ENCODE assay signal across 1 cellular context in the genomic region with DNA sequence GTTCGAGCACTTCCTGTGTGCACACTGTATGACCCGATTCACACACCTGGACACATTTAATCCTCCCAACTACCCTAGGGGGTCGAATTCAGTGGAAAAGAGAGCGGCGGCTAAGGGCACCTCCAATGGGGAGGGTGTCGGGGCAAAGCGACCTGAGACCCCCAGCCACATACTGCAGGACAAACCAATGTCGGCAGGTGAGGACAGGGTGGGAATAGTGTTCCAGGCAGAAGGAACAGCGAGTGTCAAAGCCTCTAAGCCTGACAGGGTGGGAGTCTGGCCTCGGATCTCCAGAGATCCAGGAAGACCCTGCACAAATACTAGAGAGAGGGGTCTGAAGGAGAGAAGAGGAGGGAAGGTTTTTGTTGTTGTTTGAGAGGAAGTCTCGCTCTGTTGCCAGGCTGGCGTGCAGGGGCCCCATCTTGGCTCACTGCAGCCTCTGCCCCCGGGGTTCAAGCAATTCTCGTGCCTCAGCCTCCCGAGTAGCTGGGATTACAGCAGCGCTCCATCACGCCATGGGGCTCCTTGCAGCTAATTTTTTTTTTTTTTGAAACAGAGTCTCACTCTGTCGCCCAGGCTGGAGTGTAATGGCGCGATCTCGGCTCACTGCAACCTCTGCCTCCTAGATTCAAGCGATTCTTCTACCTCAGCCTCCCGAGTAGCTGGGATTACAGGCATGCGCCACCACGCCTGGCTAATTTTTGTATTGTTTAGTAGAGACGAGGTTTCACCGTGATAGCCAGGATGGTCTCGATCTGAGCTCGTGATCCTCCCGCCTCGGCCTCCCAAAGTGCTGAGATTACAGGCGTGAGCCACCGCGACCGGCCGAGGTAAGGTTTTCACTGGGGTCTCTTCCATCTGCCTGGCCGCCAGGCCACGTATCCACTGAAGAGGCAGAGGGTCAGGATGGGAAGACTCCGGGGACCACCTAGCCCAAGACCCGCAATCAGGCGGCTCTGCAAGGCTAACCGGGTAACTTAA.
TF ChIP-seq lines count a peak whose summit lies in the region.

No MANE protein-coding gene starts in this region.

TF ChIP-seq in endothelial cell of umbilical vein, 7 proteins besides CTCF, POLR2A, EP300 and RAD21:
- TF ChIP-seq MYC (IDR thresholded peaks at IDR 0.05; ENCODE audit: low read depth, low read length) = no peak
- TF ChIP-seq JUN (IDR thresholded peaks at IDR 0.05; ENCODE audit: borderline replicate concordance, insufficient read depth, insufficient read length, low read depth) = no peak
- no peak for TF ChIP-seq EZH2 (IDR thresholded peaks at IDR 0.05; ENCODE audit: borderline replicate concordance, low read depth, low read length, severe bottlenecking)
- TF ChIP-seq GATA2 (IDR thresholded peaks at IDR 0.05; ENCODE audit: insufficient read depth, insufficient read length, low read depth, low read length) = no peak
- TF ChIP-seq, protein P1, sequence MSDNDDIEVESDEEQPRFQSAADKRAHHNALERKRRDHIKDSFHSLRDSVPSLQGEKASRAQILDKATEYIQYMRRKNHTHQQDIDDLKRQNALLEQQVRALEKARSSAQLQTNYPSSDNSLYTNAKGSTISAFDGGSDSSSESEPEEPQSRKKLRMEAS (IDR thresholded peaks at IDR 0.05; ENCODE audit: insufficient read depth, insufficient read length) = no peak
